ENCODE assay signal across 8 cellular contexts in genomic region chr2:219553168-219553417, GRCh38. TPM values are rescaled to one million over a fixed set of nuclear protein-coding genes. Genes with fewer than 3 reads are reported as not detected.
DNase-seq lines count a peak whose midpoint lies in the region; ATAC-seq and TF ChIP-seq lines count a peak whose summit lies in the region.

No MANE protein-coding gene starts in this region.

- H3K9ac ChIP-seq in BLaER1 treated with 17β-estradiol and CSF1 and Interleukin-3, amounts not matched to agents 10 nM and 100 nM: no peak overlapping the region

- peak overlapping the region in 2 of 10 experiments; percentile 54 to 58; a peak in 3 of 20 replicates for H3K4me3 ChIP-seq in BLaER1 treated with 17β-estradiol and CSF1 and Interleukin-3, amounts not matched to agents 10 nM and 100 nM
- H3K4me3 ChIP-seq in RWPE2 (ENCODE audit: severe bottlenecking) (peak overlapping the region; percentile 61), foreskin fibroblast (ENCODE audit: low read depth in 1 of 2, low read length in 2 of 2) (peak overlapping the region; percentile 64 to 67), prostate gland (peak overlapping the region; percentile 50 to 66)

- peaks cover 0 to 7% (median 0%) of the 10 kb centered on the region in 11 experiments; a peak in 3 of 22 replicates for H3K9me3 ChIP-seq in BLaER1 treated with 17β-estradiol and CSF1 and Interleukin-3, amounts not matched to agents 10 nM and 100 nM (replicated peaks in 1 of 11)
- H3K9me3 ChIP-seq in RWPE2 (ENCODE audit: severe bottlenecking): no peaks in the 10 kb centered on the region
- no peaks in the 10 kb centered on the region for H3K9me3 ChIP-seq in prostate gland

- DNase-seq in RWPE2 (ENCODE audit: low spot score) (no peak), foreskin fibroblast (no peak), prostate gland (ENCODE audit: low spot score) (no peak), erythroblast (lab: John Stamatoyannopoulos, UW) (no peak), HPDE6-E6E7 (ENCODE audit: extremely low spot score) (no peak), kidney glomerular epithelial cell (lab: John Stamatoyannopoulos, UW) (no peak)

- H3K36me3 ChIP-seq in BLaER1 treated with 17β-estradiol and CSF1 and Interleukin-3, amounts not matched to agents 10 nM and 100 nM: no peaks in the 10 kb centered on the region; a peak in 1 of 22 replicates
- no peaks in the 10 kb centered on the region for H3K36me3 ChIP-seq in RWPE2 (ENCODE audit: low read depth)
- H3K36me3 ChIP-seq in prostate gland: no peaks in the 10 kb centered on the region

- TF ChIP-seq CTCF in RWPE2 (IDR thresholded peaks at IDR 0.05; ENCODE audit: poor library complexity, severe bottlenecking): no peak
- no peak for TF ChIP-seq CTCF in foreskin fibroblast (IDR thresholded peaks at IDR 0.05; ENCODE audit: low read depth, low read length)
- TF ChIP-seq CTCF in prostate gland (IDR thresholded peaks at IDR 0.05): no peak

- 19% methylated on average over 7 of the region's 7 CpGs for WGBS in prostate gland

- H3K27ac ChIP-seq in BLaER1 treated with 17β-estradiol and CSF1 and Interleukin-3, amounts not matched to agents 10 nM and 100 nM: no peak overlapping the region
- H3K27ac ChIP-seq in RWPE2 (ENCODE audit: poor library complexity, severe bottlenecking) (no peak overlapping the region), prostate gland (peak overlapping the region; percentile 77 to 81)

- TF ChIP-seq POLR2A in prostate gland (IDR thresholded peaks at IDR 0.05): no peak
- TF ChIP-seq POLR2A in erythroblast (IDR thresholded peaks at IDR 0.05; ENCODE audit: low read length): no peak

- no peak for ATAC-seq in RWPE2 (ENCODE audit: low read depth)
- no peak for ATAC-seq in activated CD4-positive, CD25-positive, alpha-beta regulatory T cell treated with anti-CD3 and anti-CD28 coated beads, Interleukin-2, amount 50 U/mL, for 24 hours

- peaks cover 0 to 31% (median 0%) of the 10 kb centered on the region in 11 experiments; a peak in 5 of 22 replicates for H4K20me1 ChIP-seq in BLaER1 treated with 17β-estradiol and CSF1 and Interleukin-3, amounts not matched to agents 10 nM and 100 nM

- H3K4me2 ChIP-seq in BLaER1 treated with 17β-estradiol and CSF1 and Interleukin-3, amounts not matched to agents 10 nM and 100 nM: peak overlapping the region in 10 of 11 experiments; percentile 67 to 86 (median 83); a peak in 16 of 22 replicates

- H3K4me1 ChIP-seq in BLaER1 treated with 17β-estradiol and CSF1 and Interleukin-3, amounts not matched to agents 10 nM and 100 nM: peaks cover 0 to 13% (median 9%) of the 10 kb centered on the region in 10 experiments; a peak in 14 of 20 replicates
- H3K4me1 ChIP-seq in RWPE2 (ENCODE audit: insufficient read depth, poor library complexity, severe bottlenecking): no peaks in the 10 kb centered on the region
- H3K4me1 ChIP-seq in prostate gland (replicated peaks): peaks cover 11% of the 10 kb centered on the region

- intact Hi-C loops in prostate gland (cut with DNase I): no loop called here

- H3K27me3 ChIP-seq in BLaER1 treated with 17β-estradiol and CSF1 and Interleukin-3, amounts not matched to agents 10 nM and 100 nM: peaks cover 0 to 18% (median 14%) of the 10 kb centered on the region in 11 experiments; a peak in 17 of 22 replicates
- no peaks in the 10 kb centered on the region for H3K27me3 ChIP-seq in RWPE2 (ENCODE audit: insufficient read depth, poor library complexity, severe bottlenecking)
- H3K27me3 ChIP-seq in prostate gland (replicated peaks; ENCODE audit: insufficient read depth): no peaks in the 10 kb centered on the region

RNA-seq across cellular contexts. Expression of gene TMEM198, which starts 9.3 kb away (rescaled TPM):
- 10 to 100 TPM in 1 of 2 donors, 1 to 10 TPM in 1; 5.7 to 11.5 TPM for total RNA-seq in prostate gland

RNA-seq across cellular contexts. Expression of gene CHPF, which starts 9.5 kb away (rescaled TPM):
- 100 to 1,000 TPM; 150 to 819 TPM for total RNA-seq in prostate gland

RNA-seq across cellular contexts. Expression of gene OBSL1, which starts 18.2 kb away (rescaled TPM):
- 100 to 1,000 TPM; 142 to 330 TPM for total RNA-seq in prostate gland

RNA-seq across cellular contexts. Expression of gene INHA, which starts 19.0 kb away (rescaled TPM):
- 100 to 1,000 TPM in 1 of 2 donors, under 1 TPM in 1; 0.96 to 391 TPM for total RNA-seq in prostate gland

RNA-seq across cellular contexts. Expression of gene ASIC4, which starts 38.8 kb away (rescaled TPM):
- total RNA-seq in prostate gland: under 1 TPM; 0.09 to 0.45 TPM

Comparison
In these comparisons a context has a peak if more than half of its experiments do, and no peak if none do; other contexts are left out.
1. H3K27ac ChIP-seq: peak in prostate gland (2 of 2); none in BLaER1 treated with 17β-estradiol and CSF1 and Interleukin-3, amounts not matched to agents 10 nM and 100 nM (0 of 11) and RWPE2 (single experiment).